ENCODE assay signal across 9 cellular contexts in genomic region chr4:6472387-6473263, GRCh38. TPM values are rescaled to one million over a fixed set of nuclear protein-coding genes. Genes with fewer than 3 reads are reported as not detected.
A peak's percentile ranks its signal among the peaks of the same experiment; 100 is the strongest.
DNase-seq lines count a peak whose midpoint lies in the region; TF ChIP-seq lines count a peak whose summit lies in the region.
"Had no signal": no experiment of that assay in that cellular context is flagged by ENCODE, and none has a peak within 500 bp of the region (broad histone marks: within the 10 kb centered on the region; RNA-seq: fewer than 3 reads in every experiment).

Gene PPP2R2C (minus strand): TSS chr4:6472614. CDS start chr4:6472229, 385 bp downstream.

- H3K4me1 ChIP-seq in iPS-18a (ENCODE audit: control insufficient read depth, low read depth, low read length): no peaks in the 10 kb centered on the region

- TF ChIP-seq CTCF in RWPE1 (conservative IDR thresholded peaks at IDR 0.05; ENCODE audit: low read depth): no peak

- no peaks in the 10 kb centered on the region for H3K36me3 ChIP-seq in iPS-18a (ENCODE audit: control insufficient read depth, low read depth, low read length)
- H3K36me3 ChIP-seq: brain microvascular endothelial cell had no signal

- H3K9me3 ChIP-seq in iPS-18a (ENCODE audit: control insufficient read depth, low read depth, low read length): no peaks in the 10 kb centered on the region

- H3K27ac ChIP-seq in iPS-18a (ENCODE audit: low read length) (no peak within 1 kb of the TSS), substantia nigra (ENCODE audit: low read depth, low read length, poor library complexity, severe bottlenecking) (peak within 1 kb of the TSS; percentile 94), RWPE1 (no peak within 1 kb of the TSS)
- H3K27ac ChIP-seq: brain microvascular endothelial cell had no signal

- no peaks in the 10 kb centered on the region for H3K36me3 Mint-ChIP-seq in activated CD4-positive, alpha-beta T cell treated with anti-CD3 and anti-CD28 coated beads, Interleukin-2, amount 10 ng/mL, durations not matched to agents 7 days and 5 days (ENCODE audit: low read depth)
- H3K36me3 Mint-ChIP-seq in activated CD4-positive, alpha-beta memory T cell treated with anti-CD3 and anti-CD28 coated beads, Interleukin-2, amount 10 ng/mL, durations not matched to agents 7 days and 5 days (ENCODE audit: low read depth): no peaks in the 10 kb centered on the region

- no peak within 1 kb of the TSS for H3K27ac Mint-ChIP-seq in activated CD4-positive, alpha-beta T cell treated with anti-CD3 and anti-CD28 coated beads, Interleukin-2, amount 10 ng/mL, durations not matched to agents 7 days and 5 days
- H3K27ac Mint-ChIP-seq in activated CD4-positive, alpha-beta memory T cell treated with anti-CD3 and anti-CD28 coated beads, Interleukin-2, amount 10 ng/mL, durations not matched to agents 7 days and 5 days: no peak within 1 kb of the TSS

- H3K9me3 Mint-ChIP-seq in activated CD4-positive, alpha-beta T cell treated with anti-CD3 and anti-CD28 coated beads, Interleukin-2, amount 10 ng/mL, durations not matched to agents 7 days and 5 days: no peaks in the 10 kb centered on the region
- no peaks in the 10 kb centered on the region for H3K9me3 Mint-ChIP-seq in activated CD4-positive, alpha-beta memory T cell treated with anti-CD3 and anti-CD28 coated beads, Interleukin-2, amount 10 ng/mL, durations not matched to agents 7 days and 5 days

- peaks cover 45% of the 10 kb centered on the region for H3K27me3 Mint-ChIP-seq in activated CD4-positive, alpha-beta T cell treated with anti-CD3 and anti-CD28 coated beads, Interleukin-2, amount 10 ng/mL, durations not matched to agents 7 days and 5 days
- H3K27me3 Mint-ChIP-seq in activated CD4-positive, alpha-beta memory T cell treated with anti-CD3 and anti-CD28 coated beads, Interleukin-2, amount 10 ng/mL, durations not matched to agents 7 days and 5 days: peaks cover 58% of the 10 kb centered on the region

- DNase-seq in activated CD4-positive, alpha-beta T cell treated with anti-CD3 and anti-CD28 coated beads, Interleukin-2, amount 10 ng/mL, durations not matched to agents 7 days and 5 days: peak; percentile 6
- DNase-seq in activated CD4-positive, alpha-beta T cell treated with anti-CD3 and anti-CD28 coated beads for 4 hours: no peak
- DNase-seq in activated CD4-positive, alpha-beta memory T cell treated with anti-CD3 and anti-CD28 coated beads, Interleukin-2, amount 10 ng/mL, durations not matched to agents 7 days and 5 days: peak; percentile 12
- peak in 4 of 49 donors; percentile 22 to 60 (median 43) for DNase-seq in substantia nigra (lab: John Stamatoyannopoulos, UW)
- no peak for DNase-seq in glomerular visceral epithelial cell (ENCODE audit: extremely low spot score)
- DNase-seq in RWPE1 (ENCODE audit: low spot score): no peak
- no peak for DNase-seq in NOMO-1 (lab: John Stamatoyannopoulos, UW; ENCODE audit: unreplicated experiment in 2 of 2)
- DNase-seq: brain microvascular endothelial cell had no signal

- no peak within 1 kb of the TSS for H3K4me3 Mint-ChIP-seq in activated CD4-positive, alpha-beta T cell treated with anti-CD3 and anti-CD28 coated beads, Interleukin-2, amount 10 ng/mL, durations not matched to agents 7 days and 5 days
- no peak within 1 kb of the TSS for H3K4me3 Mint-ChIP-seq in activated CD4-positive, alpha-beta memory T cell treated with anti-CD3 and anti-CD28 coated beads, Interleukin-2, amount 10 ng/mL, durations not matched to agents 7 days and 5 days

- no peak within 1 kb of the TSS for H3K9ac ChIP-seq in iPS-18a (ENCODE audit: low read length)

- POLR2A ChIA-PET in activated CD4-positive, alpha-beta T cell treated with anti-CD3 and anti-CD28 coated beads, Interleukin-2, amount 10 ng/mL, durations not matched to agents 7 days and 5 days (lab: Charles Lee): no interaction called here
- POLR2A ChIA-PET in activated CD4-positive, alpha-beta memory T cell treated with anti-CD3 and anti-CD28 coated beads, Interleukin-2, amount 10 ng/mL, durations not matched to agents 7 days and 5 days (lab: Charles Lee): no interaction called here
- POLR2A ChIA-PET in RWPE1 (lab: Yijun Ruan, JAX; ENCODE audit: low non-redundant PET): no interaction called here

- H3K27me3 ChIP-seq in iPS-18a (ENCODE audit: control insufficient read depth, insufficient read depth, low read length): peaks cover 57% of the 10 kb centered on the region

- peak within 1 kb of the TSS; percentile 55 for H3K4me3 ChIP-seq in iPS-18a (ENCODE audit: low read length)

- peaks cover 6% of the 10 kb centered on the region for H3K4me1 Mint-ChIP-seq in activated CD4-positive, alpha-beta T cell treated with anti-CD3 and anti-CD28 coated beads, Interleukin-2, amount 10 ng/mL, durations not matched to agents 7 days and 5 days
- peaks cover 3% of the 10 kb centered on the region for H3K4me1 Mint-ChIP-seq in activated CD4-positive, alpha-beta memory T cell treated with anti-CD3 and anti-CD28 coated beads, Interleukin-2, amount 10 ng/mL, durations not matched to agents 7 days and 5 days

- CTCF ChIA-PET in activated CD4-positive, alpha-beta T cell treated with anti-CD3 and anti-CD28 coated beads, Interleukin-2, amount 10 ng/mL, durations not matched to agents 7 days and 5 days (lab: Charles Lee): no interaction called here
- CTCF ChIA-PET in activated CD4-positive, alpha-beta memory T cell treated with anti-CD3 and anti-CD28 coated beads, Interleukin-2, amount 10 ng/mL, durations not matched to agents 7 days and 5 days (lab: Charles Lee): no interaction called here
- CTCF ChIA-PET in RWPE1 (lab: Yijun Ruan, JAX): interaction anchor here (0.6 kb wide), 1 partner anchor 81 kb away, joined by 3 read pairs; no protein-coding TSS in a partner anchor

RNA-seq across cellular contexts. Expression of gene PPP2R2C, which starts in this region (rescaled TPM):
- total RNA-seq in activated CD4-positive, alpha-beta T cell treated with anti-CD3 and anti-CD28 coated beads, Interleukin-2, amount 10 ng/mL, durations not matched to agents 7 days and 5 days: not detected
- not detected for total RNA-seq in activated CD4-positive, alpha-beta memory T cell treated with anti-CD3 and anti-CD28 coated beads, Interleukin-2, amount 10 ng/mL, durations not matched to agents 7 days and 5 days

Comparison
In these comparisons a context has a peak if more than half of its experiments do, and no peak if none do; other contexts are left out.
1. Peak in DNase-seq in activated CD4-positive, alpha-beta T cell treated with anti-CD3 and anti-CD28 coated beads, Interleukin-2, amount 10 ng/mL, durations not matched to agents 7 days and 5 days; RNA of the gene not detected or under 1 TPM.
2. Peak in DNase-seq in activated CD4-positive, alpha-beta memory T cell treated with anti-CD3 and anti-CD28 coated beads, Interleukin-2, amount 10 ng/mL, durations not matched to agents 7 days and 5 days; RNA of the gene not detected or under 1 TPM.